ENCODE assay signal across 10 cellular contexts in the genomic region with DNA sequence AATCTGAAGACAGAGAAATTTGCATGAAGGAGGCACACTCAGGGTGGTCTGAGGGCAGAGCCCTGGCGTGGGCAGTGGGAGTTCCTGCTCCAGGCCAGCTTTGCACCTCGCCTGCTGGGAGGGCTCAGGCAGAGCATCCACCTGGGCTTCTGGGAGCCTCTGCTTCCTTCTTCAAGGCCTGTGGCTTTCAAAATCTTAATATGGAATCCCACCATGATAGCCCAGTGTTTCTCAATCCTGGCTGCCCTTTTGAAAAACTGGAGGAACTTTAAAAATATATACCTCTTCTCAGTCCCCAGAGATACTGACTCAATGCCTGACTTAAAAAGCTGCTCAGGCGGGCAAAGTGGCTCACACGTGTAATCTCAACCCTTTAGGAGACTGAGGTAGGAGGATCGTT. TPM values are rescaled to one million over a fixed set of nuclear protein-coding genes. Genes with fewer than 3 reads are reported as not detected.
DNase-seq lines count a peak whose midpoint lies in the region; ATAC-seq and TF ChIP-seq lines count a peak whose summit lies in the region.
"Had no signal": no experiment of that assay in that cellular context is flagged by ENCODE, and none has a peak within 500 bp of the region (broad histone marks: within the 10 kb centered on the region; RNA-seq: fewer than 3 reads in every experiment).

No MANE protein-coding gene starts in this region.

- CTCF ChIA-PET in activated CD8-positive, alpha-beta T cell treated with anti-CD3 and anti-CD28 coated beads, Interleukin-2, amount 10 ng/mL, durations not matched to agents 7 days and 5 days (lab: Charles Lee): no interaction called here
- CTCF ChIA-PET in activated CD8-positive, alpha-beta T cell treated with anti-CD3 and anti-CD28 coated beads for 36 hours (lab: Charles Lee): interaction anchor here (1.2 to 2.9 kb wide), 3 partner anchors 9 to 450 kb away, joined by 3 to 15 read pairs (median 4); a partner anchor contains a TSS
- CTCF ChIA-PET in T-cell (lab: Charles Lee): no interaction called here

- peak overlapping the region; percentile 82 for H3K4me3 Mint-ChIP-seq in activated CD8-positive, alpha-beta T cell treated with anti-CD3 and anti-CD28 coated beads, Interleukin-2, amount 10 ng/mL, durations not matched to agents 7 days and 5 days
- no peak overlapping the region for H3K4me3 Mint-ChIP-seq in activated CD8-positive, alpha-beta T cell treated with anti-CD3 and anti-CD28 coated beads for 36 hours
- H3K4me3 Mint-ChIP-seq in T-cell (peak overlapping the region in 2 of 3 donors; percentile 13 to 84), glutamatergic neuron (ENCODE audit: unreplicated experiment) (peak overlapping the region; percentile 97)

- H3K36me3 ChIP-seq in MG63: no peaks in the 10 kb centered on the region
- H3K36me3 ChIP-seq: brain microvascular endothelial cell had no signal

- no peaks in the 10 kb centered on the region for H3K9me3 Mint-ChIP-seq in activated CD8-positive, alpha-beta T cell treated with anti-CD3 and anti-CD28 coated beads, Interleukin-2, amount 10 ng/mL, durations not matched to agents 7 days and 5 days (ENCODE audit: insufficient read depth)
- H3K9me3 Mint-ChIP-seq in activated CD8-positive, alpha-beta T cell treated with anti-CD3 and anti-CD28 coated beads for 36 hours: no peaks in the 10 kb centered on the region
- H3K9me3 Mint-ChIP-seq in T-cell: no peaks in the 10 kb centered on the region
- H3K9me3 Mint-ChIP-seq in glutamatergic neuron (ENCODE audit: unreplicated experiment): no peaks in the 10 kb centered on the region
- H3K9me3 Mint-ChIP-seq in activated naive CD4-positive, alpha-beta T cell treated with anti-CD3 and anti-CD28 coated beads, Interleukin-2, amount 50 U/mL, for 72 hours: no peaks in the 10 kb centered on the region

- peak overlapping the region; percentile 31 for H3K27ac ChIP-seq in substantia nigra (ENCODE audit: low read depth, low read length, poor library complexity, severe bottlenecking)

- no peaks in the 10 kb centered on the region for H3K27me3 ChIP-seq in MG63
- H3K27me3 ChIP-seq: brain microvascular endothelial cell had no signal

- no peak for DNase-seq in activated CD8-positive, alpha-beta T cell treated with anti-CD3 and anti-CD28 coated beads, Interleukin-2, amount 10 ng/mL, durations not matched to agents 7 days and 5 days
- no peak for DNase-seq in activated CD8-positive, alpha-beta T cell treated with anti-CD3 and anti-CD28 coated beads for 36 hours
- DNase-seq in T-cell (no peak), glutamatergic neuron (no peak), substantia nigra (lab: John Stamatoyannopoulos, UW) (no peak), cortex of kidney (lab: John Stamatoyannopoulos, UW) (no peak), MG63 (no peak)
- DNase-seq in activated naive CD4-positive, alpha-beta T cell treated with anti-CD3 and anti-CD28 coated beads, Interleukin-2, amount 50 U/mL, for 72 hours (ENCODE audit: low spot score in 2 of 2): no peak
- DNase-seq: activated CD4-positive, alpha-beta T cell treated with anti-CD3 and anti-CD28 coated beads, Interleukin-2, amount 50 U/mL, for 1 hour; brain microvascular endothelial cell had no signal

- peaks cover 21% of the 10 kb centered on the region for H3K27me3 Mint-ChIP-seq in activated CD8-positive, alpha-beta T cell treated with anti-CD3 and anti-CD28 coated beads, Interleukin-2, amount 10 ng/mL, durations not matched to agents 7 days and 5 days (ENCODE audit: low read depth)
- peaks cover 5% of the 10 kb centered on the region for H3K27me3 Mint-ChIP-seq in activated CD8-positive, alpha-beta T cell treated with anti-CD3 and anti-CD28 coated beads for 36 hours
- H3K27me3 Mint-ChIP-seq in T-cell (peaks cover 0 to 13% of the 10 kb centered on the region in 2 donors), glutamatergic neuron (ENCODE audit: unreplicated experiment) (peaks cover 10% of the 10 kb centered on the region)

- no peak for TF ChIP-seq CTCF in activated CD8-positive, alpha-beta T cell treated with anti-CD3 and anti-CD28 coated beads for 36 hours (IDR thresholded peaks at IDR 0.05)
- TF ChIP-seq CTCF in glutamatergic neuron (IDR thresholded peaks at IDR 0.05; ENCODE audit: partially characterized antibody, unreplicated experiment): no peak

- H3K36me3 Mint-ChIP-seq in activated CD8-positive, alpha-beta T cell treated with anti-CD3 and anti-CD28 coated beads, Interleukin-2, amount 10 ng/mL, durations not matched to agents 7 days and 5 days (ENCODE audit: low read depth): no peaks in the 10 kb centered on the region
- no peaks in the 10 kb centered on the region for H3K36me3 Mint-ChIP-seq in activated CD8-positive, alpha-beta T cell treated with anti-CD3 and anti-CD28 coated beads for 36 hours (ENCODE audit: low read depth)
- H3K36me3 Mint-ChIP-seq in T-cell: no peaks in the 10 kb centered on the region
- no peaks in the 10 kb centered on the region for H3K36me3 Mint-ChIP-seq in glutamatergic neuron (ENCODE audit: unreplicated experiment)
- H3K36me3 Mint-ChIP-seq in activated naive CD4-positive, alpha-beta T cell treated with anti-CD3 and anti-CD28 coated beads, Interleukin-2, amount 50 U/mL, for 72 hours: no peaks in the 10 kb centered on the region

- no peak overlapping the region for H3K27ac Mint-ChIP-seq in activated CD8-positive, alpha-beta T cell treated with anti-CD3 and anti-CD28 coated beads, Interleukin-2, amount 10 ng/mL, durations not matched to agents 7 days and 5 days
- no peak overlapping the region for H3K27ac Mint-ChIP-seq in activated CD8-positive, alpha-beta T cell treated with anti-CD3 and anti-CD28 coated beads for 36 hours
- H3K27ac Mint-ChIP-seq in T-cell (no peak overlapping the region), glutamatergic neuron (ENCODE audit: unreplicated experiment) (no peak overlapping the region)
- H3K27ac Mint-ChIP-seq in activated naive CD4-positive, alpha-beta T cell treated with anti-CD3 and anti-CD28 coated beads, Interleukin-2, amount 50 U/mL, for 72 hours: no peak overlapping the region

- H3K9me3 ChIP-seq in MG63: no peaks in the 10 kb centered on the region

- no peak overlapping the region; the same call in 1 of the 2 replicates for H3K4me3 ChIP-seq in MG63

- intact Hi-C loops in activated CD8-positive, alpha-beta T cell treated with anti-CD3 and anti-CD28 coated beads for 36 hours (cut with micrococcal nuclease): no loop called here

- POLR2A ChIA-PET in activated CD8-positive, alpha-beta T cell treated with anti-CD3 and anti-CD28 coated beads, Interleukin-2, amount 10 ng/mL, durations not matched to agents 7 days and 5 days (lab: Charles Lee): no interaction called here
- POLR2A ChIA-PET in activated CD8-positive, alpha-beta T cell treated with anti-CD3 and anti-CD28 coated beads for 36 hours (lab: Charles Lee): interaction anchor here (0.7 kb wide), 1 partner anchor 96 kb away, joined by 3 read pairs; no protein-coding TSS in a partner anchor
- POLR2A ChIA-PET in T-cell (lab: Charles Lee): no interaction called here

- ATAC-seq in activated CD8-positive, alpha-beta T cell treated with anti-CD3 and anti-CD28 coated beads, Interleukin-2, amount 10 ng/mL, durations not matched to agents 7 days and 5 days: no peak
- ATAC-seq in activated CD8-positive, alpha-beta T cell treated with anti-CD3 and anti-CD28 coated beads for 36 hours: no peak
- ATAC-seq in T-cell (replicated peaks in 1 of 4): no peak
- ATAC-seq in activated naive CD4-positive, alpha-beta T cell treated with anti-CD3 and anti-CD28 coated beads, Interleukin-2, amount 50 U/mL, for 72 hours: no peak

- H3K4me1 Mint-ChIP-seq in activated CD8-positive, alpha-beta T cell treated with anti-CD3 and anti-CD28 coated beads, Interleukin-2, amount 10 ng/mL, durations not matched to agents 7 days and 5 days (ENCODE audit: low read depth): peaks cover 20% of the 10 kb centered on the region
- peaks cover 20% of the 10 kb centered on the region for H3K4me1 Mint-ChIP-seq in activated CD8-positive, alpha-beta T cell treated with anti-CD3 and anti-CD28 coated beads for 36 hours (ENCODE audit: low read depth)
- peaks cover 18 to 28% (median 19%) of the 10 kb centered on the region in 3 donors for H3K4me1 Mint-ChIP-seq in T-cell
- peaks cover 3% of the 10 kb centered on the region for H3K4me1 Mint-ChIP-seq in glutamatergic neuron (ENCODE audit: low read depth, unreplicated experiment)

RNA-seq across cellular contexts. Expression of a gene that starts 36.7 kb away (rescaled TPM):
- total RNA-seq in activated CD8-positive, alpha-beta T cell treated with anti-CD3 and anti-CD28 coated beads, Interleukin-2, amount 10 ng/mL, durations not matched to agents 7 days and 5 days: 100 to 1,000 TPM; 112 to 113 TPM
- 100 to 1,000 TPM in 1 of 2 experiments, 10 to 100 TPM in 1; 94.2 to 101 TPM for total RNA-seq in activated CD8-positive, alpha-beta T cell treated with anti-CD3 and anti-CD28 coated beads for 36 hours
- total RNA-seq in T-cell (100 to 1,000 TPM; 155 to 208 (median 190) TPM), glutamatergic neuron (ENCODE audit: unreplicated experiment) (737 TPM)
- 100 to 1,000 TPM; 128 to 165 TPM for total RNA-seq in activated naive CD4-positive, alpha-beta T cell treated with anti-CD3 and anti-CD28 coated beads, Interleukin-2, amount 50 U/mL, for 72 hours
- total RNA-seq in MG63 (2014; rRNA removed; shearing (Covaris generic); ENCODE audit: low replicate concordance): 584 and 682 TPM in 2 replicates
